Comparison of ENCODE assay signal across 9 cellular contexts in the genomic region with DNA sequence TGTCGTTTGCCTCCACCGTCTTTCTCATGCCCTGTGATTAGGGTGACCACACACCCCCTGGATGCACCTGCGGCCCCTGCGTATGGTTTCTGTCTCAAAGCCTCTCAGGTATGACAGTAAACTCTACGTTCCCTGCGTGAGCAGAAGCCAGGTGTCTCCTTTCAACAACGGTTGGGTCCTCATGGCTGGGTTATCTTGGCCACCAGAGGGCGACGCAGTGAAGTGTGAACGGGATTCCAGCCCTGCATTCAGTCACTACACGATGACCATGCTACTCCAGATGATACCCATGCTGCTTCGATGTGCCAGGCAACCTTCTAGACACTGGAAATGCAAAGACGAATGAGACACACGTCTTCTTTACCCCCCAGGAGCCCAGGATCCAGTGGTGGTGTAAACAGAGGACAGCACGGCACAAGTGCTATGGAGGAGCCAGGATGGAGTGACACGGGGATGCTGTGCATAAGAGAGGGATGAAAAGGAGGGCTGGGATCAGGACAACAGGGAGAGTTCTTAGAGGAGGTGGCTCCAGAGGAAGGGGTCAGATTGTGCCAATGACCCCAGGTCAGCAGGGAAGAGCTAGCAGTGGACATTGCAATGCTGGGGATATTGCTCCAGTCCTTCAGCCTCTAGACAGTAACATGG.
DNase-seq lines count a peak whose midpoint lies in the region; ATAC-seq and TF ChIP-seq lines count a peak whose summit lies in the region.
"Had no signal": no experiment of that assay in that cellular context is flagged by ENCODE, and none has a peak within 500 bp of the region (broad histone marks: within the 10 kb centered on the region; RNA-seq: fewer than 3 reads in every experiment).

No MANE protein-coding gene starts in this region.

- H3K79me2 ChIP-seq in neural progenitor cell (ENCODE audit: low read depth) = no peaks in the 10 kb centered on the region

- no peaks in the 10 kb centered on the region for H4K20me1 ChIP-seq in neural progenitor cell (ENCODE audit: low read depth)

- no peak overlapping the region for H3K4me2 ChIP-seq in neural progenitor cell

- H3K27ac ChIP-seq in SJCRH30 (no peak overlapping the region), dorsolateral prefrontal cortex (no peak overlapping the region), neural progenitor cell (no peak overlapping the region)

- ATAC-seq in HG03175 (IDR thresholded peaks at IDR 0.05; ENCODE audit: unreplicated experiment) = peak; percentile 53

- no peak overlapping the region for H3K4me3 ChIP-seq in SJCRH30
- no peak overlapping the region for H3K4me3 ChIP-seq in dorsolateral prefrontal cortex
- no peak overlapping the region for H3K4me3 ChIP-seq in neural progenitor cell

- TF ChIP-seq CTCF in dorsolateral prefrontal cortex (IDR thresholded peaks at IDR 0.05 in 54 of 56, conservative IDR thresholded peaks at IDR 0.05 in 2 of 56; ENCODE audit: low read depth in 1 of 56, partially characterized antibody in 56 of 56) (peak in 47 of 56 donors; percentile 14 to 64 (median 37)), neural progenitor cell (IDR thresholded peaks at IDR 0.05) (peak; percentile 71)

- H3K4me1 ChIP-seq in SJCRH30 = no peaks in the 10 kb centered on the region
- no peaks in the 10 kb centered on the region for H3K4me1 ChIP-seq in neural progenitor cell

- peak; percentile 31 for DNase-seq in ELR (ENCODE audit: low read depth)
- DNase-seq in SJCRH30 = peak; percentile 4 to 42
- DNase-seq in dorsolateral prefrontal cortex = peak in 1 of 10 donors; percentile 42
- DNase-seq in neural progenitor cell (ENCODE audit: low spot score) = peak; percentile 72
- no peak for DNase-seq in activated gamma-delta T cell treated with Interleukin-2 at 50 U/mL for 16 hours
- no peak for DNase-seq in epidermal melanocyte (ENCODE audit: insufficient read length, low spot score)
- DNase-seq in retina = no peak

- no peak overlapping the region for H3K9ac ChIP-seq in neural progenitor cell

- no peaks in the 10 kb centered on the region for H3K36me3 Mint-ChIP-seq in neural progenitor cell
- H3K36me3 Mint-ChIP-seq: natural killer cell treated with Interleukin-12 subunit alpha and Interleukin-12 subunit beta and Interleukin-15 and Interleukin-18, amount 100 ng/mL, for 72 hours had no signal

- intact Hi-C loops in dorsolateral prefrontal cortex (cut with DNase I) = no loop called here

- no peaks in the 10 kb centered on the region for H3K27me3 ChIP-seq in SJCRH30
- peaks cover 0 to 26% (median 6%) of the 10 kb centered on the region in 45 donors for H3K27me3 ChIP-seq in dorsolateral prefrontal cortex
- H3K27me3 ChIP-seq in neural progenitor cell = peaks cover 4% of the 10 kb centered on the region

- no peaks in the 10 kb centered on the region for H3K4me1 Mint-ChIP-seq in neural progenitor cell

- H2AFZ ChIP-seq in neural progenitor cell (replicated peaks) = no peak overlapping the region

- H3F3A ChIP-seq in neural progenitor cell (ENCODE audit: low read depth) = no peaks in the 10 kb centered on the region

- H3K4me3 Mint-ChIP-seq in neural progenitor cell = no peak overlapping the region
- H3K4me3 Mint-ChIP-seq: natural killer cell treated with Interleukin-12 subunit alpha and Interleukin-12 subunit beta and Interleukin-15 and Interleukin-18, amount 100 ng/mL, for 72 hours had no signal

- H3K36me3 ChIP-seq in SJCRH30 = no peaks in the 10 kb centered on the region
- no peaks in the 10 kb centered on the region for H3K36me3 ChIP-seq in neural progenitor cell

- H3K9me3 ChIP-seq in SJCRH30 (replicated peaks) = no peaks in the 10 kb centered on the region
- no peaks in the 10 kb centered on the region for H3K9me3 ChIP-seq in neural progenitor cell (ENCODE audit: low read depth)

- no peak overlapping the region for H3K27ac Mint-ChIP-seq in neural progenitor cell
- H3K27ac Mint-ChIP-seq: natural killer cell treated with Interleukin-12 subunit alpha and Interleukin-12 subunit beta and Interleukin-15 and Interleukin-18, amount 100 ng/mL, for 72 hours had no signal

- peaks cover 2% of the 10 kb centered on the region for H3K27me3 Mint-ChIP-seq in neural progenitor cell (ENCODE audit: insufficient read depth, low read depth)

- no peaks in the 10 kb centered on the region for H3K9me3 Mint-ChIP-seq in neural progenitor cell
- H3K9me3 Mint-ChIP-seq: natural killer cell treated with Interleukin-12 subunit alpha and Interleukin-12 subunit beta and Interleukin-15 and Interleukin-18, amount 100 ng/mL, for 72 hours had no signal

Comparison
In these comparisons a context has a peak if more than half of its experiments do, and no peak if none do; other contexts are left out.
1. DNase-seq: peak in ELR (single experiment), SJCRH30 (2 of 2) and neural progenitor cell (single experiment); none in activated gamma-delta T cell treated with Interleukin-2 at 50 U/mL for 16 hours (single experiment), epidermal melanocyte (single experiment) and retina (single experiment).